ENCODE assay signal across 25 cellular contexts in the genomic region with DNA sequence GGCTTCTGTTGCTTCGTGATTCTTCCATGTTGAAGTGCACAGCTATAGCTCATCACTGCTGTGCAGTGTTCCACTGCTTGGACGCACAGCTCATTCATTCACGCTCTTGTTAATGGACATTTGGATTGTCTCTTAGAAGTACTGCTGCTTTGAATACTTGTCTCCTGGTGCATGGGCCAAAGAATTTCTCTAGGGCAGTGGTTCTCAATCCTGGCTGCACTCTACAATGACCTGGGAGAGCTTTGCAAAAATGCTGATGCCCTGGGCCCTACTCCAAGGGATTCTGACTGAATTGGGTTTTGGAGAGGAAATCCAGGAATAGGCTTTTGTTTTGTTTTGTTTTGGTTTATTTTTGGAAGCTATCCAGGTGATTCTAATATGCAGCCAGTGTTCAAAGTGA. TPM values are rescaled to one million over a fixed set of nuclear protein-coding genes. Genes with fewer than 3 reads are reported as not detected.
DNase-seq lines count a peak whose midpoint lies in the region; ATAC-seq, FAIRE-seq and TF ChIP-seq lines count a peak whose summit lies in the region.
"Had no signal": no experiment of that assay in that cellular context is flagged by ENCODE, and none has a peak within 500 bp of the region (broad histone marks: within the 10 kb centered on the region; RNA-seq: fewer than 3 reads in every experiment).

No MANE protein-coding gene starts in this region.

- no peak overlapping the region for H3K4me3 Mint-ChIP-seq in brain
- H3K4me3 Mint-ChIP-seq: CD4-positive, alpha-beta T cell had no signal

- H3K27ac ChIP-seq in BLaER1 (no peak overlapping the region), left ventricle myocardium inferior (replicated peaks) (peak overlapping the region; percentile 60), psoas muscle (no peak overlapping the region), small intestine (ENCODE audit: low read depth in 1 of 2, low read length in 1 of 2) (no peak overlapping the region)
- H3K27ac ChIP-seq: BLaER1 treated with 17β-estradiol and CSF1 and Interleukin-3, amounts not matched to agents 10 nM and 100 nM; PC-9 had no signal

- no peak overlapping the region for H3K4me2 ChIP-seq in BLaER1
- H3K4me2 ChIP-seq: BLaER1 treated with 17β-estradiol and CSF1 and Interleukin-3, amounts not matched to agents 10 nM and 100 nM; PC-9 had no signal

- peaks cover 2% of the 10 kb centered on the region for H3K4me1 ChIP-seq in BLaER1
- H3K4me1 ChIP-seq in left ventricle myocardium inferior = peaks cover 26% of the 10 kb centered on the region
- H3K4me1 ChIP-seq in psoas muscle = peaks cover 8% of the 10 kb centered on the region
- H3K4me1 ChIP-seq in small intestine (ENCODE audit: control insufficient read depth in 2 of 2, insufficient read depth in 1 of 2, low read depth in 1 of 2, low read length in 1 of 2) = no peaks in the 10 kb centered on the region

- ATAC-seq in psoas muscle = no peak
- ATAC-seq: HepG2 had no signal

- no peak overlapping the region for H3K4me3 ChIP-seq in BLaER1
- no peak overlapping the region for H3K4me3 ChIP-seq in left ventricle myocardium inferior
- no peak overlapping the region for H3K4me3 ChIP-seq in psoas muscle
- H3K4me3 ChIP-seq in small intestine (ENCODE audit: low read depth in 1 of 2, low read length in 2 of 2) = no peak overlapping the region
- H3K4me3 ChIP-seq: BLaER1 treated with 17β-estradiol and CSF1 and Interleukin-3, amounts not matched to agents 10 nM and 100 nM; PC-9 had no signal

- TF ChIP-seq CTCF in brain (conservative IDR thresholded peaks at IDR 0.05) (no peak), left ventricle myocardium inferior (IDR thresholded peaks at IDR 0.05; ENCODE audit: borderline replicate concordance) (no peak), psoas muscle (IDR thresholded peaks at IDR 0.05) (no peak)

- H3K27ac Mint-ChIP-seq in brain = peak overlapping the region in 3 of 5 experiments; percentile 4 to 61 (median 23)
- H3K27ac Mint-ChIP-seq: CD4-positive, alpha-beta T cell had no signal

- H3K4me1 Mint-ChIP-seq in brain = peaks cover 22% of the 10 kb centered on the region

- intact Hi-C loops in left ventricle myocardium inferior (cut with micrococcal nuclease) (no loop called here), psoas muscle (cut with DNase I) (no loop called here)

- H3K9me3 ChIP-seq in BLaER1 (no peaks in the 10 kb centered on the region), left ventricle myocardium inferior (replicated peaks) (no peaks in the 10 kb centered on the region), psoas muscle (no peaks in the 10 kb centered on the region), small intestine (ENCODE audit: control insufficient read depth, low read depth) (no peaks in the 10 kb centered on the region)
- H3K9me3 ChIP-seq: BLaER1 treated with 17β-estradiol and CSF1 and Interleukin-3, amounts not matched to agents 10 nM and 100 nM had no signal

- H3K27me3 ChIP-seq in BLaER1 (no peaks in the 10 kb centered on the region), left ventricle myocardium inferior (ENCODE audit: low read depth) (no peaks in the 10 kb centered on the region), psoas muscle (ENCODE audit: insufficient read depth in 3 of 3, low read length in 2 of 3) (no peaks in the 10 kb centered on the region), small intestine (ENCODE audit: control insufficient read depth in 2 of 2, insufficient read depth in 2 of 2, low read length in 2 of 2) (no peaks in the 10 kb centered on the region)
- H3K27me3 ChIP-seq: BLaER1 treated with 17β-estradiol and CSF1 and Interleukin-3, amounts not matched to agents 10 nM and 100 nM had no signal

- H3K9me3 Mint-ChIP-seq in brain = no peaks in the 10 kb centered on the region
- H3K9me3 Mint-ChIP-seq: CD4-positive, alpha-beta T cell had no signal

- DNase-seq in left ventricle myocardium inferior (no peak), pons (ENCODE audit: low spot score) (peak; percentile 27), psoas muscle (no peak), 8988T (no peak), small intestine (no peak)
- DNase-seq: CD4-positive, alpha-beta T cell; HCEC 1CT; Karpas-422; NCI-H1092 treated with DMSO at 0.1 percent for 48 hours; NCI-H1436 treated with DMSO at 0.1 percent for 48 hours; NCI-H187 treated with DMSO at 0.1 percent for 48 hours; NCI-H446; NCI-H524 treated with DMSO at 0.1 percent for 48 hours; NCI-H82; PC-9; SHP77 had no signal

- peaks cover 26% of the 10 kb centered on the region for H3K36me3 Mint-ChIP-seq in brain

- WGBS in psoas muscle, 3 donors = 20 to 32% (median 32%) methylated on average over 3 of the region's 3 CpGs
- WGBS in small intestine, 3 donors = 68 to 86% (median 80%) methylated on average over 3 of the region's 3 CpGs

- peaks cover 37% of the 10 kb centered on the region for H3K36me3 ChIP-seq in BLaER1
- H3K36me3 ChIP-seq in left ventricle myocardium inferior = peaks cover 32% of the 10 kb centered on the region
- peaks cover 0 to 30% of the 10 kb centered on the region in 2 donors for H3K36me3 ChIP-seq in psoas muscle (ENCODE audit: insufficient read depth in 1 of 2, low read depth in 1 of 2)
- H3K36me3 ChIP-seq in small intestine (ENCODE audit: control insufficient read depth in 2 of 2, insufficient read depth in 2 of 2, low read length in 2 of 2) = peaks cover 0 to 8% of the 10 kb centered on the region in 2 donors

- FAIRE-seq in small intestine (lab: Jason Lieb, UNC) = no peak
- FAIRE-seq: D721Med, GM19239, H1, HepG2 had no signal

- peaks cover 5% of the 10 kb centered on the region for H3K27me3 Mint-ChIP-seq in brain
- H3K27me3 Mint-ChIP-seq: CD4-positive, alpha-beta T cell had no signal

- no peaks in the 10 kb centered on the region for H4K20me1 ChIP-seq in BLaER1

- H3K9ac ChIP-seq in BLaER1 = 0 out of 2 replicates have a peak overlapping the region, but pooled peaks have one; percentile 10
- H3K9ac ChIP-seq: BLaER1 treated with 17β-estradiol and CSF1 and Interleukin-3, amounts not matched to agents 10 nM and 100 nM had no signal

RNA-seq across cellular contexts. Expression of a gene that starts 20.0 kb away (rescaled TPM):
- polyA plus RNA-seq in brain (ENCODE audit: insufficient read depth, low read depth, low replicate concordance) (not detected), psoas muscle (under 1 TPM in 1 of 3 donors, not detected in 2; 0.20 TPM), small intestine (under 1 TPM in 1 of 3 donors, not detected in 2; 0.45 TPM)
- total RNA-seq in left ventricle myocardium inferior (not detected), psoas muscle (not detected)
- total RNA-seq: CD4-positive, alpha-beta T cell; H1; HepG2; HT1080; PC-9; RPMI7951 had no signal
- polyA plus RNA-seq: H1, HepG2 had no signal

RNA-seq across cellular contexts. Expression of a gene that starts 22.6 kb away (rescaled TPM):
- polyA plus RNA-seq in brain (ENCODE audit: insufficient read depth, low read depth, low replicate concordance) = 66.3 TPM
- total RNA-seq in left ventricle myocardium inferior = 43.2 TPM
- 10 to 100 TPM; 31.8 to 78.3 (median 50.8) TPM for total RNA-seq in psoas muscle
- polyA plus RNA-seq in psoas muscle = 10 to 100 TPM; 41.7 to 76.6 (median 59.7) TPM
- 10 to 100 TPM; 39.4 to 55.9 (median 49.6) TPM for polyA plus RNA-seq in small intestine

RNA-seq across cellular contexts. Expression of a gene that starts 22.7 kb away (rescaled TPM):
- polyA plus RNA-seq in brain (ENCODE audit: insufficient read depth, low read depth, low replicate concordance) = 69.5 TPM
- 234 TPM for total RNA-seq in left ventricle myocardium inferior
- total RNA-seq in psoas muscle = 100 to 1,000 TPM; 131 to 184 (median 152) TPM
- polyA plus RNA-seq in psoas muscle = 100 to 1,000 TPM in 2 of 3 donors, 10 to 100 TPM in 1; 85.0 to 169 (median 149) TPM
- polyA plus RNA-seq in small intestine = 100 to 1,000 TPM in 2 of 3 donors, 10 to 100 TPM in 1; 88.0 to 177 (median 125) TPM

RNA-seq across cellular contexts. Expression of a gene that starts 37.9 kb away (rescaled TPM):
- polyA plus RNA-seq in brain (ENCODE audit: insufficient read depth, low read depth, low replicate concordance) (108 TPM), psoas muscle (10 to 100 TPM; 45.1 to 97.1 (median 61.7) TPM), small intestine (10 to 100 TPM; 51.7 to 65.5 (median 57.3) TPM)
- total RNA-seq in left ventricle myocardium inferior (47.6 TPM), psoas muscle (10 to 100 TPM; 48.7 to 60.1 (median 53.1) TPM)

RNA-seq across cellular contexts. Expression of a gene that starts 52.3 kb away (rescaled TPM):
- polyA plus RNA-seq in brain (ENCODE audit: insufficient read depth, low read depth, low replicate concordance) (23.2 TPM), psoas muscle (1 to 10 TPM; 3.3 to 6.2 (median 4.5) TPM), small intestine (10 to 100 TPM in 1 of 3 donors, under 1 TPM in 2; 0.67 to 18.6 (median 0.81) TPM)
- total RNA-seq in left ventricle myocardium inferior (11.7 TPM), psoas muscle (10 to 100 TPM in 2 of 4 donors, 1 to 10 TPM in 2; 3.8 to 13.5 (median 9.1) TPM)
- total RNA-seq: CD4-positive, alpha-beta T cell; PC-9 had no signal
